ENCODE assay signal across 8 cellular contexts in genomic region chr16:87909203-87909935, GRCh38.
A peak's percentile ranks its signal among the peaks of the same experiment; 100 is the strongest.
DNase-seq lines count a peak whose midpoint lies in the region; ATAC-seq and TF ChIP-seq lines count a peak whose summit lies in the region.
"Not testable (repeated sequence)": the region's sequence is repeated elsewhere in the genome, so short reads cannot be mapped to it uniquely, and the experiment has no call there.

No MANE protein-coding gene starts in this region.

- not testable (repeated sequence) for H3K4me3 ChIP-seq in AG04449 (ENCODE audit: low read depth, low read length); brain microvascular endothelial cell (ENCODE audit: low read depth, low read length)

- not testable (repeated sequence) for DNase-seq in AG04449 (ENCODE audit: low read depth, low spot score)
- peak; percentile 74 for DNase-seq in NCI-H2227 (lab: John Stamatoyannopoulos, UW; ENCODE audit: unreplicated experiment)
- DNase-seq in activated CD4-positive, CD25-positive, alpha-beta regulatory T cell (lab: John Stamatoyannopoulos, UW), result peak; percentile 37 to 83 (median 72)
- peak; percentile 61 for DNase-seq in brain microvascular endothelial cell
- peak; percentile 86 for DNase-seq in iPS-NIHi11 (ENCODE audit: low spot score)
- DNase-seq in stimulated activated CD4-positive, alpha-beta T cell treated with anti-CD3 and anti-CD28 coated beads, Interleukin-12 subunit alpha, Interleukin-12 subunit beta, amount 100 ng/mL, for 48 hours (ENCODE audit: low read depth in 2 of 3, low spot score in 1 of 3), result peak; percentile 83 to 93 (median 84)

- H3K27me3 ChIP-seq in brain microvascular endothelial cell (replicated peaks), result not testable (repeated sequence)

- POLR2A ChIA-PET in AG04449 (lab: Yijun Ruan, JAX), result not testable (repeated sequence)

- not testable (repeated sequence) for H3K27ac ChIP-seq in brain microvascular endothelial cell

- TF ChIP-seq CTCF in AG04449 (IDR thresholded peaks at IDR 0.05; ENCODE audit: insufficient read depth, low read length, missing control alignments) (peak; percentile 87), brain microvascular endothelial cell (IDR thresholded peaks at IDR 0.05; ENCODE audit: low read depth, low read length, missing control alignments) (peak; percentile 89)

- in situ Hi-C loops in brain microvascular endothelial cell (cut with HindIII; ENCODE audit: low pct_ligation_motif_present, low sequenced_read_pairs), result not testable (repeated sequence)

- peak; percentile 82 for ATAC-seq in GM18868 (IDR thresholded peaks at IDR 0.05; ENCODE audit: unreplicated experiment)
- peak; percentile 56 for ATAC-seq in HG03060 (IDR thresholded peaks at IDR 0.05; ENCODE audit: low read depth, unreplicated experiment)

- CTCF ChIA-PET in AG04449 (lab: Yijun Ruan, JAX), result interaction anchor here (0.6 to 5.0 kb wide), 17 partner anchors 9 to 143 kb away, joined by 3 to 40 read pairs (median 4); partner anchors contain the start of gene KLHDC4

- not testable (repeated sequence) for H3K36me3 ChIP-seq in brain microvascular endothelial cell (replicated peaks)
